8 cellular contexts compared by ENCODE assay signal in genomic region chr12:4275869-4276253, GRCh38. TPM values are rescaled to one million over a fixed set of nuclear protein-coding genes. Genes with fewer than 3 reads are reported as not detected.
DNase-seq lines count a peak whose midpoint lies in the region; ATAC-seq and TF ChIP-seq lines count a peak whose summit lies in the region.

No MANE protein-coding gene starts in this region.

- CTCF ChIA-PET in MCF 10A (lab: Yijun Ruan, JAX) = interaction anchor here (0.6 to 6.7 kb wide), 39 partner anchors 7 to 1921 kb away, joined by 3 to 220 read pairs (median 5); no protein-coding TSS in a partner anchor

- H3K4me1 Mint-ChIP-seq in activated CD4-positive, alpha-beta T cell treated with anti-CD3 and anti-CD28 coated beads, Interleukin-2, amount 10 ng/mL, durations not matched to agents 24 days and 14 days = peaks cover 51% of the 10 kb centered on the region
- peaks cover 19% of the 10 kb centered on the region for H3K4me1 Mint-ChIP-seq in MCF 10A (ENCODE audit: insufficient read depth, unreplicated experiment)

- H3K4me1 ChIP-seq in lung (ENCODE audit: control insufficient read depth in 2 of 2, insufficient read depth in 2 of 2, low read length in 2 of 2) = peaks cover 12 to 14% of the 10 kb centered on the region in 2 donors
- peaks cover 35 to 70% of the 10 kb centered on the region in 2 donors for H3K4me1 ChIP-seq in thoracic aorta (ENCODE audit: control insufficient read depth in 1 of 2, low read depth in 2 of 2)

- H3K4me3 ChIP-seq in lung (no peak overlapping the region), thoracic aorta (peak overlapping the region; percentile 81)

- intact Hi-C loops in activated CD4-positive, alpha-beta T cell treated with anti-CD3 and anti-CD28 coated beads, Interleukin-2, amount 10 ng/mL, durations not matched to agents 24 days and 14 days (cut with micrococcal nuclease) = no loop called here
- intact Hi-C loops in MCF 10A (cut with micrococcal nuclease) = loop anchor here (1.0 to 2.0 kb wide), 2 partner anchors 45 to 975 kb away; partner anchors contain the start of gene TIGAR

- no peaks in the 10 kb centered on the region for H3K27me3 ChIP-seq in lung (ENCODE audit: control insufficient read depth, insufficient read depth)
- H3K27me3 ChIP-seq in thoracic aorta (replicated peaks; ENCODE audit: insufficient read depth) = no peaks in the 10 kb centered on the region

- WGBS in lung, 2 donors = 62 to 68% methylated on average over 12 of the region's 12 CpGs

- TF ChIP-seq CTCF in MCF 10A (IDR thresholded peaks at IDR 0.05; ENCODE audit: unreplicated experiment) = no peak
- TF ChIP-seq CTCF in lung (IDR thresholded peaks at IDR 0.05; ENCODE audit: control extremely low read depth, extremely low read depth) = no peak
- TF ChIP-seq CTCF in thoracic aorta (IDR thresholded peaks at IDR 0.05) = no peak

- H3K27ac Mint-ChIP-seq in activated CD4-positive, alpha-beta T cell treated with anti-CD3 and anti-CD28 coated beads, Interleukin-2, amount 10 ng/mL, durations not matched to agents 24 days and 14 days = peak overlapping the region; percentile 98
- peak overlapping the region; percentile 82 for H3K27ac Mint-ChIP-seq in MCF 10A (ENCODE audit: low read depth, unreplicated experiment)

- BruUV-seq in MCF 10A (replicated peaks; lab: Mats Ljungman, UMichigan) = no TSS peak

- peak overlapping the region; percentile 97 for H3K4me3 Mint-ChIP-seq in activated CD4-positive, alpha-beta T cell treated with anti-CD3 and anti-CD28 coated beads, Interleukin-2, amount 10 ng/mL, durations not matched to agents 24 days and 14 days
- peak overlapping the region; percentile 79 for H3K4me3 Mint-ChIP-seq in MCF 10A (ENCODE audit: unreplicated experiment)

- peak overlapping the region; percentile 61 to 92 for H3K27ac ChIP-seq in lung (ENCODE audit: low read depth in 1 of 2, low read length in 1 of 2)
- H3K27ac ChIP-seq in thoracic aorta = peak overlapping the region; percentile 88 to 92

- H3K9me3 Mint-ChIP-seq in activated CD4-positive, alpha-beta T cell treated with anti-CD3 and anti-CD28 coated beads, Interleukin-2, amount 10 ng/mL, durations not matched to agents 24 days and 14 days = no peaks in the 10 kb centered on the region
- H3K9me3 Mint-ChIP-seq in MCF 10A (ENCODE audit: unreplicated experiment) = no peaks in the 10 kb centered on the region

- H3K9me3 ChIP-seq in lung (ENCODE audit: control insufficient read depth in 2 of 2, insufficient read depth in 1 of 2, low read length in 1 of 2) (no peaks in the 10 kb centered on the region), thoracic aorta (no peaks in the 10 kb centered on the region)

- H3K36me3 ChIP-seq in lung (ENCODE audit: control insufficient read depth in 2 of 2, insufficient read depth in 2 of 2, low read length in 2 of 2) (peaks cover 0 to 3% of the 10 kb centered on the region in 2 donors), thoracic aorta (peaks cover 19% of the 10 kb centered on the region)

- H3K27me3 Mint-ChIP-seq in activated CD4-positive, alpha-beta T cell treated with anti-CD3 and anti-CD28 coated beads, Interleukin-2, amount 10 ng/mL, durations not matched to agents 24 days and 14 days = no peaks in the 10 kb centered on the region
- peaks cover 49% of the 10 kb centered on the region for H3K27me3 Mint-ChIP-seq in MCF 10A (ENCODE audit: insufficient read depth, unreplicated experiment)

- DNase-seq in activated CD4-positive, alpha-beta T cell treated with anti-CD3 and anti-CD28 coated beads, Interleukin-2, amount 10 ng/mL, durations not matched to agents 24 days and 14 days = no peak
- DNase-seq in activated CD4-positive, alpha-beta T cell treated with anti-CD3 and anti-CD28 coated beads, Interleukin-2, amount 50 U/mL, for 48 hours = no peak
- DNase-seq in MCF 10A (ENCODE audit: unreplicated experiment) (no peak), lung (ENCODE audit: low spot score) (no peak), thoracic aorta (ENCODE audit: low spot score) (no peak), NCI-H1092 (lab: John Stamatoyannopoulos, UW) (no peak)

- peaks cover 64% of the 10 kb centered on the region for H3K36me3 Mint-ChIP-seq in activated CD4-positive, alpha-beta T cell treated with anti-CD3 and anti-CD28 coated beads, Interleukin-2, amount 10 ng/mL, durations not matched to agents 24 days and 14 days (ENCODE audit: low read depth)
- H3K36me3 Mint-ChIP-seq in MCF 10A (ENCODE audit: insufficient read depth, unreplicated experiment) = peaks cover 57% of the 10 kb centered on the region

- ATAC-seq in lung (ENCODE audit: insufficient read depth, low FRiP score) = no peak
- ATAC-seq in thoracic aorta (ENCODE audit: insufficient number of reproducible peaks, low FRiP score, low read depth) = no peak
- ATAC-seq in GM21360 (IDR thresholded peaks at IDR 0.05; ENCODE audit: unreplicated experiment) = no peak
- no peak for ATAC-seq in GM21576 (IDR thresholded peaks at IDR 0.05; ENCODE audit: unreplicated experiment)

- POLR2A ChIA-PET in MCF 10A (lab: Yijun Ruan, JAX) = interaction anchor here (0.5 to 4.7 kb wide), 13 partner anchors 238 to 868 kb away, joined by 3 to 28 read pairs (median 4); partner anchors contain the start of genes AKAP3, NDUFA9 and PARP11

RNA-seq across cellular contexts. Expression of gene CCND2, which starts 2.3 kb away (rescaled TPM):
- 607 and 615 TPM in 2 replicates for total RNA-seq in activated CD4-positive, alpha-beta T cell treated with anti-CD3 and anti-CD28 coated beads, Interleukin-2, amount 10 ng/mL, durations not matched to agents 24 days and 14 days
- total RNA-seq in MCF 10A (2022) = 62.2 and 70.9 TPM in 2 replicates
- total RNA-seq in lung = 100 to 1,000 TPM in 1 of 2 donors, 10 to 100 TPM in 1; 93.9 to 113 TPM
- 1 to 10 TPM; 6.1 to 9.5 TPM for polyA plus RNA-seq in lung
- total RNA-seq in thoracic aorta = 100 to 1,000 TPM; 108 to 153 TPM

RNA-seq across cellular contexts. Expression of gene TIGAR, which starts 45.2 kb away (rescaled TPM):
- total RNA-seq in activated CD4-positive, alpha-beta T cell treated with anti-CD3 and anti-CD28 coated beads, Interleukin-2, amount 10 ng/mL, durations not matched to agents 24 days and 14 days = 13.4 TPM in 2 replicates
- 44.0 and 45.8 TPM in 2 replicates for total RNA-seq in MCF 10A (2022)
- total RNA-seq in lung = 1 to 10 TPM; 1.6 to 9.1 TPM
- 1 to 10 TPM; 4.2 to 8.9 TPM for polyA plus RNA-seq in lung
- 1 to 10 TPM; 4.1 to 9.5 TPM for total RNA-seq in thoracic aorta
